Comparison of ENCODE assay signal across 1 cellular context in the genomic region with DNA sequence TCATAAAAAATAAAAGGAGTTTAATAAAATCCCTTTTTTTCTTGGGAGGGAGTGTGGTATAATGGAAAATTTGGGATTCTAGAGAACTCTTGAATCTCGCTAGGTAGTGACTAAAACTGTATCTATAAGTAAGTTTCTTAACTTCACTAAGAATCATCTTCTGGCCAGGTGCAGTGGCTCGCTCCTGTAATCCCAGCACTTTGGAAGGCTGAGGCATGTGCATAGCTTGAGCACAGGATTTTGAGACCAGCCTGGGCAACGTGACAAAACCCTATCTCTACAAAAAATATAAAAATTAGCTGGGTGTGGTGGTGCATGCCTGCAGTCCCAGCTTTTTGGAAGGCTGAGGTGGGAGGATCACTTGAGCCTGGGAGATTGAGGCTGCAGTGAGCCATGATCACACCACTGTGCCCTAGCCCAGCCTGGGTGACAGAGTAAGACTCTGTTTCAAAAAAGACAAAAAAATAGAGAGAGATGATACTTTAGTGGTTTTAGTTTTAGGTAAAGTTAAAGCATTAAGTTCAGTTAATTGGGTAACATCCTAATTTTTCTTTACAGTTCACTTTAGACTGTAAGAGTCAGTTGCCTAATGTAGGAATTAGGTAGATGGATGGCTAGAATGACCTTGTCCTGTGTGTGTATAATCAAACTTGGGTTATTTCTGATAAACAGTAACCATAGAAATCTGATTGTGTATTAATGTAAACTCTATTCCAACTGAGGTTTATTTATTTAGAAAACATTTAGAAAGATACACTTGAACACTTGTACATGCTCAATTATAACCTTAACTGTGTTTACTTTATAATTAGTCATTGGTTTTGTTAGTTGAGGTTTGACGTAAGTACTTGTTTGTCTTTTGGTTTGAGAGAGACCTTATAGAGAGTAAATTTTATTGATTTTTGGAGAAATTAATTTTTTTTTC.
TF ChIP-seq lines count a peak whose summit lies in the region.

No MANE protein-coding gene starts in this region.

TF ChIP-seq in HEK293, 187 proteins besides CTCF, POLR2A, EP300 and RAD21 (continued from another document):
- TF ChIP-seq, protein P1, sequence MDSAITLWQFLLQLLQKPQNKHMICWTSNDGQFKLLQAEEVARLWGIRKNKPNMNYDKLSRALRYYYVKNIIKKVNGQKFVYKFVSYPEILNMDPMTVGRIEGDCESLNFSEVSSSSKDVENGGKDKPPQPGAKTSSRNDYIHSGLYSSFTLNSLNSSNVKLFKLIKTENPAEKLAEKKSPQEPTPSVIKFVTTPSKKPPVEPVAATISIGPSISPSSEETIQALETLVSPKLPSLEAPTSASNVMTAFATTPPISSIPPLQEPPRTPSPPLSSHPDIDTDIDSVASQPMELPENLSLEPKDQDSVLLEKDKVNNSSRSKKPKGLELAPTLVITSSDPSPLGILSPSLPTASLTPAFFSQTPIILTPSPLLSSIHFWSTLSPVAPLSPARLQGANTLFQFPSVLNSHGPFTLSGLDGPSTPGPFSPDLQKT (IDR thresholded peaks at IDR 0.05; ENCODE audit: borderline replicate concordance, low read depth, low read length), result no peak
- no peak for TF ChIP-seq SETDB1 (IDR thresholded peaks at IDR 0.05; ENCODE audit: insufficient read length, low read length)
